8 cellular contexts compared by ENCODE assay signal in the genomic region with DNA sequence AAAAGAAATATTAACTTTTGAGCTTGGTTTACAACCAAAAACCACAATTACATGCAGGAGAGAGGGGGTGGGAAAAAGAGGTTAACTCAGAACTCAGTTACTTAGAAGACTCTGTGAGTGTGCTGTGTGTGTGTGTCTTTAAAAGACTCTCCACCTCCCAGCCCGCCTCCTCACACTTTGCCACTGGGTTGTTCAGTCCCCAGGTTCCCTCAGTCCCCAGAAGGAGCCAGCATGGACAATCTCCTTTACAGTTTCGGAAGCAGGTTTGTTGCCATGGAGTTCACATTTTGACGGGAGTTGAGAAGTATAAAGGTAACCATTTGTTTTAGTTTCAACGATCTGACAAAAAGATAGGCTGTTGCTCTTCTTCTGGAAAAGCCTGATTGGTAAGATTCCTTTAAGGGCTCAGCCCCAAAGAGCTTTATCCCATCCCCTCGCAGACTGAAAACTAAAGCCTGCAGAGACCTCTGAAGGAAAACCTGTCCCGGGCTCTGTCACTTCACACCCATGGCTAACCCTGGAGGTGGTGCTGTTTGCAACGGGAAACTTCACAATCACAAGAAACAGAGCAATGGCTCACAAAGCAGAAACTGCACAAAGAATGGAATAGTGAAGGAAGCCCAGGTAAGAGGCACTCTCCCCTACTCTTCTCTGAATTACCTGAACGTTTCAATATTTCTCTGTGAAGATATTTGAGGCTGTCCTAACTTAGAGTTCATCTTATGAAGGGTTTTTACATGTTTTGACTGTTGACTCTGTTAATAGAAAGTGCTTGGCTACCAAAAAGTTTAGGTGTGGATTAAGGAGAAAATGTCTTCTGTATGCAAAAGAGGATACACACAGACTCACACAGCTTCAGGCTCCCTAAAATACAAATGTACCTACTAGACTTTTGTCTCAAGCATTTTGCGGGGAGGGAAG. TPM values are rescaled to one million over a fixed set of nuclear protein-coding genes. Genes with fewer than 3 reads are reported as not detected.
DNase-seq lines count a peak whose midpoint lies in the region; ATAC-seq, FAIRE-seq and TF ChIP-seq lines count a peak whose summit lies in the region.

SPTLC3 (plus strand) TSS at position 212 of the 921 bp plus-strand sequence; CDS start at position 508, 296 bp downstream.

- no peaks in the 10 kb centered on the region for H3K9me3 ChIP-seq in neural progenitor cell (ENCODE audit: low read depth)

- H3F3A ChIP-seq in neural progenitor cell (ENCODE audit: low read depth), result peaks cover 9% of the 10 kb centered on the region

- H4K20me1 ChIP-seq in neural progenitor cell (ENCODE audit: low read depth), result no peaks in the 10 kb centered on the region

- H3K4me1 ChIP-seq in neural progenitor cell, result peaks cover 38% of the 10 kb centered on the region

- H3K9ac ChIP-seq in neural progenitor cell, result no peak within 1 kb of the TSS

- H3K27ac ChIP-seq in neural progenitor cell, result no peak within 1 kb of the TSS

- H3K27me3 ChIP-seq in neural progenitor cell, result no peaks in the 10 kb centered on the region

- FAIRE-seq in RCC 7860 (lab: Jason Lieb, UNC), result peak; percentile 93

- intact Hi-C loops in activated CD4-positive, alpha-beta T cell treated with anti-CD3 and anti-CD28 coated beads, Interleukin-2, amount 10 ng/mL, durations not matched to agents 24 days and 14 days (cut with micrococcal nuclease), result no loop called here

- no peaks in the 10 kb centered on the region for H3K36me3 Mint-ChIP-seq in activated CD4-positive, alpha-beta T cell treated with anti-CD3 and anti-CD28 coated beads, Interleukin-2, amount 10 ng/mL, durations not matched to agents 24 days and 14 days (ENCODE audit: low read depth)
- no peaks in the 10 kb centered on the region for H3K36me3 Mint-ChIP-seq in neural progenitor cell

- DNase-seq in activated CD4-positive, alpha-beta T cell treated with anti-CD3 and anti-CD28 coated beads, Interleukin-2, amount 10 ng/mL, durations not matched to agents 24 days and 14 days, result peak; percentile 58
- no peak for DNase-seq in activated CD4-positive, alpha-beta T cell treated with anti-CD3 and anti-CD28 coated beads, Interleukin-2, amount 50 U/mL, for 4 hours
- peak; percentile 53 for DNase-seq in RCC 7860 (ENCODE audit: low spot score)
- peak; percentile 46 for DNase-seq in fibroblast of mammary gland (ENCODE audit: low read depth)
- peak; percentile 46 for DNase-seq in neural progenitor cell (ENCODE audit: low spot score)
- DNase-seq in middle frontal gyrus (ENCODE audit: extremely low spot score, low spot score), result no peak
- no peak for DNase-seq in CD1c-positive myeloid dendritic cell (ENCODE audit: extremely low spot score)

- peak within 1 kb of the TSS; percentile 32 for H3K4me2 ChIP-seq in neural progenitor cell

- peak within 1 kb of the TSS; percentile 51 for H3K4me3 ChIP-seq in fibroblast of mammary gland (ENCODE audit: control insufficient read depth, low read depth, low read length)
- H3K4me3 ChIP-seq in neural progenitor cell, result no peak within 1 kb of the TSS

- H3K27me3 Mint-ChIP-seq in activated CD4-positive, alpha-beta T cell treated with anti-CD3 and anti-CD28 coated beads, Interleukin-2, amount 10 ng/mL, durations not matched to agents 24 days and 14 days, result peaks cover 6% of the 10 kb centered on the region
- peaks cover 2% of the 10 kb centered on the region for H3K27me3 Mint-ChIP-seq in neural progenitor cell (ENCODE audit: insufficient read depth, low read depth)

- H3K4me3 Mint-ChIP-seq in activated CD4-positive, alpha-beta T cell treated with anti-CD3 and anti-CD28 coated beads, Interleukin-2, amount 10 ng/mL, durations not matched to agents 24 days and 14 days, result peak within 1 kb of the TSS; percentile 65
- H3K4me3 Mint-ChIP-seq in neural progenitor cell, result peak within 1 kb of the TSS; percentile 81

- no peaks in the 10 kb centered on the region for H3K9me3 Mint-ChIP-seq in activated CD4-positive, alpha-beta T cell treated with anti-CD3 and anti-CD28 coated beads, Interleukin-2, amount 10 ng/mL, durations not matched to agents 24 days and 14 days
- no peaks in the 10 kb centered on the region for H3K9me3 Mint-ChIP-seq in neural progenitor cell

- no peaks in the 10 kb centered on the region for H3K36me3 ChIP-seq in neural progenitor cell

- TF ChIP-seq CTCF in fibroblast of mammary gland (conservative IDR thresholded peaks at IDR 0.05; ENCODE audit: control insufficient read depth, insufficient read depth, low read depth, low read length) (no peak), neural progenitor cell (IDR thresholded peaks at IDR 0.05) (no peak)

- peak; percentile 49 for ATAC-seq in HG02852 (IDR thresholded peaks at IDR 0.05; ENCODE audit: unreplicated experiment)

- H3K27ac Mint-ChIP-seq in activated CD4-positive, alpha-beta T cell treated with anti-CD3 and anti-CD28 coated beads, Interleukin-2, amount 10 ng/mL, durations not matched to agents 24 days and 14 days, result peak within 1 kb of the TSS; percentile 46
- peak within 1 kb of the TSS; percentile 62 for H3K27ac Mint-ChIP-seq in neural progenitor cell

- H2AFZ ChIP-seq in neural progenitor cell (replicated peaks), result peak within 1 kb of the TSS; percentile 80

- no peaks in the 10 kb centered on the region for H3K79me2 ChIP-seq in neural progenitor cell (ENCODE audit: low read depth)

- H3K4me1 Mint-ChIP-seq in activated CD4-positive, alpha-beta T cell treated with anti-CD3 and anti-CD28 coated beads, Interleukin-2, amount 10 ng/mL, durations not matched to agents 24 days and 14 days, result peaks cover 30% of the 10 kb centered on the region
- peaks cover 48% of the 10 kb centered on the region for H3K4me1 Mint-ChIP-seq in neural progenitor cell

RNA-seq across cellular contexts. Expression of gene SPTLC3, which starts in this region (rescaled TPM):
- 0.26 and 0.33 TPM in 2 replicates for total RNA-seq in activated CD4-positive, alpha-beta T cell treated with anti-CD3 and anti-CD28 coated beads, Interleukin-2, amount 10 ng/mL, durations not matched to agents 24 days and 14 days
- total RNA-seq in neural progenitor cell (ENCODE audit: low replicate concordance), result 2.3 and 4.2 TPM in 2 replicates

Comparison
In these comparisons a context has a peak if more than half of its experiments do, and no peak if none do; other contexts are left out.
1. Peak in DNase-seq in activated CD4-positive, alpha-beta T cell treated with anti-CD3 and anti-CD28 coated beads, Interleukin-2, amount 10 ng/mL, durations not matched to agents 24 days and 14 days; RNA of the gene not detected or under 1 TPM.
2. DNase-seq: peak in RCC 7860 (single experiment), fibroblast of mammary gland (single experiment) and neural progenitor cell (single experiment); none in activated CD4-positive, alpha-beta T cell treated with anti-CD3 and anti-CD28 coated beads, Interleukin-2, amount 50 U/mL, for 4 hours (0 of 2), middle frontal gyrus (single experiment) and CD1c-positive myeloid dendritic cell (single experiment).